Comparison of ENCODE assay signal across 14 cellular contexts in genomic region chr12:5586201-5586600, GRCh38.
DNase-seq lines count a peak whose midpoint lies in the region; ATAC-seq and TF ChIP-seq lines count a peak whose summit lies in the region.
"Had no signal": no experiment of that assay in that cellular context is flagged by ENCODE, and none has a peak within 500 bp of the region (broad histone marks: within the 10 kb centered on the region; RNA-seq: fewer than 3 reads in every experiment).

No MANE protein-coding gene starts in this region.

- H3K36me3 Mint-ChIP-seq in immature natural killer cell, result no peaks in the 10 kb centered on the region
- H3K36me3 Mint-ChIP-seq: memory B cell had no signal

- H3K27me3 ChIP-seq in fibroblast of lung (ENCODE audit: control insufficient read depth, insufficient read depth, low read length) (no peaks in the 10 kb centered on the region), psoas muscle (ENCODE audit: insufficient read depth in 3 of 3, low read length in 2 of 3) (no peaks in the 10 kb centered on the region)

- H3K9me3 ChIP-seq in fibroblast of lung (ENCODE audit: control insufficient read depth, insufficient read depth, low read depth, low read length), result no peaks in the 10 kb centered on the region
- no peaks in the 10 kb centered on the region for H3K9me3 ChIP-seq in psoas muscle

- H3K4me3 ChIP-seq in fibroblast of lung (replicated peaks in 1 of 4; ENCODE audit: control extremely low read depth in 1 of 4, insufficient read depth in 1 of 4, low read depth in 3 of 4, low read length in 4 of 4) (no peak overlapping the region), psoas muscle (no peak overlapping the region)

- 72 to 78% (median 75%) methylated on average over 4 of the region's 4 CpGs for WGBS in psoas muscle, 3 donors

- H3K9ac ChIP-seq in fibroblast of lung (ENCODE audit: insufficient read depth, low read length), result no peak overlapping the region

- DNase-seq in GM03348 (ENCODE audit: low spot score) (peak; percentile 37), RKO (ENCODE audit: low spot score) (peak; percentile 20), fibroblast of lung (ENCODE audit: low read depth in 2 of 2) (peak; percentile 13 to 52), psoas muscle (no peak), immature natural killer cell (no peak), NCI-H226 (no peak)
- no peak for DNase-seq in activated CD4-positive, alpha-beta T cell treated with anti-CD3 and anti-CD28 coated beads for 4 hours
- DNase-seq: activated CD4-positive, alpha-beta T cell treated with anti-CD3 and anti-CD28 coated beads, Interleukin-2, amount 50 U/mL, for 48 hours; activated gamma-delta T cell treated with Interleukin-2 at 50 U/mL for 16 hours; NCI-H1092; NCI-H748 treated with DMSO at 0.1 percent for 48 hours; stimulated activated CD4-positive, alpha-beta T cell treated with anti-CD3 and anti-CD28 coated beads, Interleukin-4, amount 100 ng/mL, for 24 hours had no signal

- H3K9me3 Mint-ChIP-seq in immature natural killer cell, result no peaks in the 10 kb centered on the region
- H3K9me3 Mint-ChIP-seq: memory B cell; stimulated activated naive CD8-positive, alpha-beta T cell treated with anti-CD3 and anti-CD28 coated beads, Interleukin-15, Interleukin-2, amounts not matched to agents 100 ng/mL and 50 ng/mL, for 24 hours had no signal

- H3K79me2 ChIP-seq in fibroblast of lung (ENCODE audit: control insufficient read depth, insufficient read depth, low read length), result no peaks in the 10 kb centered on the region

- H3K27ac ChIP-seq in fibroblast of lung (ENCODE audit: insufficient read depth, low read length) (no peak overlapping the region), psoas muscle (peak overlapping the region; percentile 3)

- no peaks in the 10 kb centered on the region for H3K4me1 Mint-ChIP-seq in immature natural killer cell
- H3K4me1 Mint-ChIP-seq: memory B cell had no signal

- peaks cover 0 to 7% (median 0%) of the 10 kb centered on the region in 3 donors for H3K27me3 Mint-ChIP-seq in immature natural killer cell (ENCODE audit: low read depth in 3 of 3)

- H3K4me3 Mint-ChIP-seq in immature natural killer cell, result no peak overlapping the region
- H3K4me3 Mint-ChIP-seq: memory B cell; stimulated activated naive CD8-positive, alpha-beta T cell treated with anti-CD3 and anti-CD28 coated beads, Interleukin-15, Interleukin-2, amounts not matched to agents 100 ng/mL and 50 ng/mL, for 24 hours had no signal

- no peak overlapping the region for H3K4me2 ChIP-seq in fibroblast of lung (ENCODE audit: extremely low read depth, insufficient read depth, low read length)

- TF ChIP-seq CTCF in fibroblast of lung (conservative IDR thresholded peaks at IDR 0.05 in 1 of 2, IDR thresholded peaks at IDR 0.05 in 1 of 2; ENCODE audit: low read depth in 1 of 2, low read length in 2 of 2) (no peak), psoas muscle (IDR thresholded peaks at IDR 0.05) (no peak)

- intact Hi-C loops in psoas muscle (cut with DNase I), result no loop called here

- ATAC-seq in psoas muscle, result no peak

- no peak overlapping the region for H3K27ac Mint-ChIP-seq in immature natural killer cell
- H3K27ac Mint-ChIP-seq: memory B cell; stimulated activated naive CD8-positive, alpha-beta T cell treated with anti-CD3 and anti-CD28 coated beads, Interleukin-15, Interleukin-2, amounts not matched to agents 100 ng/mL and 50 ng/mL, for 24 hours had no signal

- H3K36me3 ChIP-seq in fibroblast of lung (ENCODE audit: control insufficient read depth, insufficient read depth, low read length), result no peaks in the 10 kb centered on the region
- no peaks in the 10 kb centered on the region for H3K36me3 ChIP-seq in psoas muscle (ENCODE audit: insufficient read depth in 1 of 2, low read depth in 1 of 2)

- H3K4me1 ChIP-seq in fibroblast of lung (ENCODE audit: control insufficient read depth, extremely low read depth, insufficient read depth, low read length), result peaks cover 3% of the 10 kb centered on the region
- no peaks in the 10 kb centered on the region for H3K4me1 ChIP-seq in psoas muscle

- H2AFZ ChIP-seq in fibroblast of lung (ENCODE audit: low read length), result no peak overlapping the region

- H4K20me1 ChIP-seq in fibroblast of lung (ENCODE audit: control insufficient read depth, extremely low read depth, insufficient read depth, low read length), result no peaks in the 10 kb centered on the region

Comparison
In these comparisons a context has a peak if more than half of its experiments do, and no peak if none do; other contexts are left out.
1. DNase-seq: peak in GM03348 (single experiment), RKO (single experiment) and fibroblast of lung (2 of 2); none in psoas muscle (0 of 2), immature natural killer cell (0 of 3), NCI-H226 (single experiment) and activated CD4-positive, alpha-beta T cell treated with anti-CD3 and anti-CD28 coated beads for 4 hours (0 of 2).